ENCODE assay signal across 15 cellular contexts in genomic region chr10:124621637-124622036, GRCh38.
DNase-seq lines count a peak whose midpoint lies in the region; ATAC-seq and TF ChIP-seq lines count a peak whose summit lies in the region.
"Had no signal": no experiment of that assay in that cellular context is flagged by ENCODE, and none has a peak within 500 bp of the region (broad histone marks: within the 10 kb centered on the region; RNA-seq: fewer than 3 reads in every experiment).

No MANE protein-coding gene starts in this region.

- intact Hi-C loops in spleen (cut with DNase I; ENCODE audit: low total_unique reads), result no loop called here
- intact Hi-C loops in lower lobe of right lung (cut with DNase I), result no loop called here

- TF ChIP-seq POLR2A in spleen (IDR thresholded peaks at IDR 0.05), result no peak

- WGBS in spleen, 5 donors, result 73 to 86% (median 82%) methylated on average over 13 of the region's 13 CpGs

- TF ChIP-seq CTCF in HEK293 (tag by site-specific recombination; IDR thresholded peaks at IDR 0.05) (no peak), spleen (IDR thresholded peaks at IDR 0.05 in 8 of 11, conservative IDR thresholded peaks at IDR 0.05 in 3 of 11) (no peak), lower lobe of right lung (IDR thresholded peaks at IDR 0.05) (no peak)

- H3K27me3 ChIP-seq in layer of hippocampus (ENCODE audit: control insufficient read depth, insufficient read depth, low read length) (no peaks in the 10 kb centered on the region), spleen (replicated peaks in 1 of 7) (no peaks in the 10 kb centered on the region), lower lobe of right lung (ENCODE audit: low read depth) (no peaks in the 10 kb centered on the region)
- H3K27me3 ChIP-seq: ascending aorta had no signal

- peak in 36 of 61 donors; percentile 17 to 76 (median 46) for DNase-seq in caudate nucleus (lab: John Stamatoyannopoulos, UW)
- DNase-seq in spleen, result no peak
- DNase-seq in lower lobe of right lung, result no peak
- DNase-seq in activated CD4-positive, alpha-beta T cell treated with anti-CD3 and anti-CD28 coated beads, Interleukin-2, amount 50 U/mL, for 48 hours, result no peak
- no peak for DNase-seq in NCI-H226
- DNase-seq: activated CD4-positive, alpha-beta T cell treated with anti-CD3 and anti-CD28 coated beads for 1 hour; activated T-cell treated with anti-CD3 and anti-CD28 coated beads for 4 hours; effector CD4-positive, alpha-beta T cell; HCEC 1CT; OCI-M1 had no signal

- H3K4me3 ChIP-seq in HEK293 (ENCODE audit: low read depth, low read length) (no peak overlapping the region), spleen (no peak overlapping the region), lower lobe of right lung (no peak overlapping the region)
- H3K4me3 ChIP-seq: ascending aorta had no signal

- H3K27ac ChIP-seq in HEK293 (ENCODE audit: extremely low read depth, low read depth, low read length), result no peak overlapping the region
- H3K27ac ChIP-seq in caudate nucleus (ENCODE audit: low read depth, low read length), result peak overlapping the region; percentile 90
- H3K27ac ChIP-seq in layer of hippocampus (ENCODE audit: low read depth, low read length), result peak overlapping the region; percentile 77
- peak overlapping the region in 7 of 8 donors; percentile 3 to 88 (median 77) for H3K27ac ChIP-seq in spleen
- no peak overlapping the region for H3K27ac ChIP-seq in lower lobe of right lung
- H3K27ac ChIP-seq: ascending aorta, C4-2B had no signal

- CTCF ChIA-PET in HEK293 (lab: Yijun Ruan, JAX), result no interaction called here

- POLR2A ChIA-PET in HEK293 (lab: Yijun Ruan, JAX), result no interaction called here

- H3K9me3 ChIP-seq in HEK293 (ENCODE audit: control insufficient read depth, insufficient read depth, low read depth, low read length) (no peaks in the 10 kb centered on the region), spleen (no peaks in the 10 kb centered on the region), lower lobe of right lung (no peaks in the 10 kb centered on the region)
- H3K9me3 ChIP-seq: ascending aorta had no signal

- ATAC-seq in lower lobe of right lung, result no peak
- ATAC-seq: left lobe of liver had no signal

- no peaks in the 10 kb centered on the region; the same call in 1 of the 2 replicates for H3K4me1 ChIP-seq in HEK293 (ENCODE audit: control insufficient read depth, insufficient read depth, low read length)
- peaks cover 38 to 100% (median 94%) of the 10 kb centered on the region in 6 donors for H3K4me1 ChIP-seq in spleen
- H3K4me1 ChIP-seq in lower lobe of right lung, result peaks cover 42% of the 10 kb centered on the region

- H3K36me3 ChIP-seq in HEK293 (ENCODE audit: control insufficient read depth in 2 of 2, insufficient read depth in 1 of 2, low read length in 2 of 2) (peaks cover 0 to 6% of the 10 kb centered on the region in 2 experiments; a peak in 1 of 3 replicates), spleen (peaks cover 0 to 92% (median 21%) of the 10 kb centered on the region in 6 donors), lower lobe of right lung (peaks cover 45% of the 10 kb centered on the region)

TF ChIP-seq in HEK293, 187 proteins besides CTCF, POLR2A, EP300 and RAD21:
- TF ChIP-seq HOXA7 (CRISPR knock-in tag; IDR thresholded peaks at IDR 0.05; ENCODE audit: borderline replicate concordance) (no peak), ZNF488 (tag by site-specific recombination; IDR thresholded peaks at IDR 0.05) (no peak), ZFP41 (tag by site-specific recombination; IDR thresholded peaks at IDR 0.05; ENCODE audit: borderline replicate concordance) (no peak), ZSCAN23 (tag by site-specific recombination; IDR thresholded peaks at IDR 0.05) (no peak), TSHZ1 (tag by site-specific recombination; IDR thresholded peaks at IDR 0.05; ENCODE audit: borderline replicate concordance) (no peak), ZIC2 (tag by site-specific recombination; IDR thresholded peaks at IDR 0.05) (peak; percentile 53), OVOL3 (tag by site-specific recombination; IDR thresholded peaks at IDR 0.05) (no peak)

Comparison
In these comparisons a context has a peak if more than half of its experiments do, and no peak if none do; other contexts are left out.
1. H3K27ac ChIP-seq: peak in caudate nucleus (single experiment), layer of hippocampus (single experiment) and spleen (7 of 8); none in HEK293 (single experiment) and lower lobe of right lung (single experiment).
2. DNase-seq: peak in caudate nucleus (36 of 61); none in spleen (single experiment), lower lobe of right lung (single experiment), activated CD4-positive, alpha-beta T cell treated with anti-CD3 and anti-CD28 coated beads, Interleukin-2, amount 50 U/mL, for 48 hours (0 of 2) and NCI-H226 (single experiment).